In genomic region chr11:94504689-94505293, GRCh38 we compare ENCODE assay signal across 9 cellular contexts.
DNase-seq lines count a peak whose midpoint lies in the region; ATAC-seq, FAIRE-seq and TF ChIP-seq lines count a peak whose summit lies in the region.
"Had no signal": no experiment of that assay in that cellular context is flagged by ENCODE, and none has a peak within 500 bp of the region (broad histone marks: within the 10 kb centered on the region; RNA-seq: fewer than 3 reads in every experiment).

No MANE protein-coding gene starts in this region.

- no peak overlapping the region for H3K27ac ChIP-seq in caudate nucleus (ENCODE audit: low read depth, low read length)

- no peak overlapping the region for H3K4me3 Mint-ChIP-seq in activated naive CD8-positive, alpha-beta T cell treated with anti-CD3 and anti-CD28 coated beads, Interleukin-2, amount 50 U/mL, for 24 hours
- H3K4me3 Mint-ChIP-seq: T-helper 1 cell treated with Interleukin-12 subunit alpha and Interleukin-12 subunit beta and Interleukin-4 antibody, amounts not matched to agents 30 μg/mL and 1 μg/mL, for 36 hours had no signal

- no peaks in the 10 kb centered on the region for H3K4me1 Mint-ChIP-seq in activated naive CD8-positive, alpha-beta T cell treated with anti-CD3 and anti-CD28 coated beads, Interleukin-2, amount 50 U/mL, for 24 hours

- peak; percentile 66 for TF ChIP-seq CTCF in D721Med (IDR thresholded peaks at IDR 0.05; ENCODE audit: insufficient read depth, missing control alignments)

- peaks cover 2% of the 10 kb centered on the region for H3K36me3 Mint-ChIP-seq in activated naive CD8-positive, alpha-beta T cell treated with anti-CD3 and anti-CD28 coated beads, Interleukin-2, amount 50 U/mL, for 24 hours (ENCODE audit: low read depth)

- H3K27ac Mint-ChIP-seq in activated naive CD8-positive, alpha-beta T cell treated with anti-CD3 and anti-CD28 coated beads, Interleukin-2, amount 50 U/mL, for 24 hours, result no peak overlapping the region
- H3K27ac Mint-ChIP-seq: T-helper 1 cell treated with Interleukin-12 subunit alpha and Interleukin-12 subunit beta and Interleukin-4 antibody, amounts not matched to agents 30 μg/mL and 1 μg/mL, for 36 hours had no signal

- ATAC-seq in GM21360 (IDR thresholded peaks at IDR 0.05; ENCODE audit: unreplicated experiment), result peak; percentile 50
- ATAC-seq in activated naive CD8-positive, alpha-beta T cell treated with anti-CD3 and anti-CD28 coated beads, Interleukin-2, amount 50 U/mL, for 24 hours, result peak; percentile 43

- DNase-seq in D721Med (ENCODE audit: insufficient read length, low spot score) (no peak), NCI-H146 treated with DMSO at 0.1 percent for 48 hours (lab: John Stamatoyannopoulos, UW; ENCODE audit: unreplicated experiment) (peak; percentile 23), iPS-NIHi11 (ENCODE audit: low spot score) (peak; percentile 34), superior temporal gyrus (ENCODE audit: extremely low spot score) (peak; percentile 88), cerebellar nuclear complex (lab: John Stamatoyannopoulos, UW) (no peak), caudate nucleus (lab: John Stamatoyannopoulos, UW) (no peak)
- DNase-seq in activated naive CD8-positive, alpha-beta T cell treated with anti-CD3 and anti-CD28 coated beads, Interleukin-2, amount 50 U/mL, for 24 hours, result no peak

- peak; percentile 69 for FAIRE-seq in D721Med (lab: Jason Lieb, UNC)

- H3K9me3 Mint-ChIP-seq in activated naive CD8-positive, alpha-beta T cell treated with anti-CD3 and anti-CD28 coated beads, Interleukin-2, amount 50 U/mL, for 24 hours, result no peaks in the 10 kb centered on the region
- H3K9me3 Mint-ChIP-seq: T-helper 1 cell treated with Interleukin-12 subunit alpha and Interleukin-12 subunit beta and Interleukin-4 antibody, amounts not matched to agents 30 μg/mL and 1 μg/mL, for 36 hours had no signal

- no peaks in the 10 kb centered on the region for H3K27me3 Mint-ChIP-seq in activated naive CD8-positive, alpha-beta T cell treated with anti-CD3 and anti-CD28 coated beads, Interleukin-2, amount 50 U/mL, for 24 hours

Comparison
In these comparisons a context has a peak if more than half of its experiments do, and no peak if none do; other contexts are left out.
1. DNase-seq: peak in NCI-H146 treated with DMSO at 0.1 percent for 48 hours (single experiment), iPS-NIHi11 (single experiment) and superior temporal gyrus (single experiment); none in D721Med (single experiment), activated naive CD8-positive, alpha-beta T cell treated with anti-CD3 and anti-CD28 coated beads, Interleukin-2, amount 50 U/mL, for 24 hours (single experiment), cerebellar nuclear complex (0 of 2) and caudate nucleus (0 of 61).